In the genomic region with DNA sequence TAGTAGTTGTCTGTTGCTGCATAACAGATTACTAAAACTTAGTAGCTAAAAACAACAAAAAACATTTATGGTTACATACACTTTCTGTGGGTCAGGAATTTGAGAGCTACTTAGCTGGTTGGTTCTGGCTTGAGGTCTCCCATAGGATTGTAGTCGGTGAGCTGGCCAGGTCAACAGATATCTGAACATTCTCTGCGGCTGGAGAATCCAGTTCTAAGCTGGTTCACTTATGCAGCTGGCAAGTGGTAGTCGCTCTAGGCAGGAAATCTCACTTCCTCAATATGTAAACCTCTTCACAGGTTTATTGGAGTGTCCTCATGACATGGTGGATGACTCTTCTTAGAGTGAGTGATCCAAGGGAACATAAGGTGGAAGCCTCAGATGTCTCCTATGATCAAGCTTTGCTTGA, we compare ENCODE assay signal across 9 cellular contexts.
DNase-seq lines count a peak whose midpoint lies in the region; ATAC-seq, FAIRE-seq and TF ChIP-seq lines count a peak whose summit lies in the region.
"Had no signal": no experiment of that assay in that cellular context is flagged by ENCODE, and none has a peak within 500 bp of the region (broad histone marks: within the 10 kb centered on the region; RNA-seq: fewer than 3 reads in every experiment).

No MANE protein-coding gene starts in this region.

- intact Hi-C loops in spleen (cut with DNase I; ENCODE audit: low total_unique reads) = no loop called here
- intact Hi-C loops in testis (cut with DNase I; ENCODE audit: low total_unique reads) = no loop called here

- H3K27me3 ChIP-seq in WERI-Rb-1 (ENCODE audit: insufficient read depth, low read depth, severe bottlenecking) (no peaks in the 10 kb centered on the region), spleen (replicated peaks in 1 of 7) (no peaks in the 10 kb centered on the region), testis (no peaks in the 10 kb centered on the region)

- H3K4me1 ChIP-seq in spleen = peaks cover 48 to 84% (median 76%) of the 10 kb centered on the region in 6 donors
- H3K4me1 ChIP-seq in testis = peaks cover 3% of the 10 kb centered on the region

- peak; percentile 86 for DNase-seq in DMS53 treated with DMSO at 0.1 percent for 48 hours (lab: John Stamatoyannopoulos, UW; ENCODE audit: unreplicated experiment)
- no peak for DNase-seq in WERI-Rb-1
- no peak for DNase-seq in spleen
- no peak for DNase-seq in testis
- no peak for DNase-seq in D721Med (ENCODE audit: insufficient read length, low spot score)
- no peak for DNase-seq in HTR-8/SVneo (ENCODE audit: insufficient read length, low spot score)

- no peaks in the 10 kb centered on the region for H3K36me3 ChIP-seq in WERI-Rb-1
- no peaks in the 10 kb centered on the region for H3K36me3 ChIP-seq in spleen
- no peaks in the 10 kb centered on the region for H3K36me3 ChIP-seq in testis (ENCODE audit: low read depth, missing control alignments)

- FAIRE-seq in D721Med (lab: Jason Lieb, UNC) (no peak), HTR-8/SVneo (lab: Jason Lieb, UNC) (no peak)

- 9 to 33% (median 17%) methylated on average over 3 of the region's 3 CpGs for WGBS in spleen, 5 donors
- 73 to 79% methylated on average over 3 of the region's 3 CpGs for WGBS in testis, 2 donors

- no peak for TF ChIP-seq POLR2A in spleen (IDR thresholded peaks at IDR 0.05)
- TF ChIP-seq POLR2A in testis (IDR thresholded peaks at IDR 0.05) = no peak

- H3K27ac ChIP-seq in WERI-Rb-1 = peak overlapping the region; percentile 52
- H3K27ac ChIP-seq in spleen = peak overlapping the region; percentile 16 to 76 (median 69)
- H3K27ac ChIP-seq in testis = no peak overlapping the region

- H3K9me3 ChIP-seq in WERI-Rb-1 (ENCODE audit: severe bottlenecking) (no peaks in the 10 kb centered on the region), spleen (peaks cover 0 to 4% (median 0%) of the 10 kb centered on the region in 8 donors), testis (no peaks in the 10 kb centered on the region)

- H3K4me3 ChIP-seq in WERI-Rb-1 (ENCODE audit: low read depth, low read length) (no peak overlapping the region), spleen (peak overlapping the region in 2 of 8 donors; percentile 9 to 36), testis (no peak overlapping the region)
- H3K4me3 ChIP-seq: skin epidermis had no signal

- TF ChIP-seq CTCF in WERI-Rb-1 (IDR thresholded peaks at IDR 0.05; ENCODE audit: low read depth, low read length) (no peak), spleen (IDR thresholded peaks at IDR 0.05 in 8 of 11, conservative IDR thresholded peaks at IDR 0.05 in 3 of 11) (no peak), testis (IDR thresholded peaks at IDR 0.05) (no peak), D721Med (IDR thresholded peaks at IDR 0.05; ENCODE audit: insufficient read depth, missing control alignments) (no peak)

- peak; percentile 72 for ATAC-seq in GM19438 (IDR thresholded peaks at IDR 0.05; ENCODE audit: low read depth, unreplicated experiment)
- ATAC-seq in HG03432 (IDR thresholded peaks at IDR 0.05; ENCODE audit: unreplicated experiment) = peak; percentile 86

Comparison
In these comparisons a context has a peak if more than half of its experiments do, and no peak if none do; other contexts are left out.
1. H3K27ac ChIP-seq: peak in WERI-Rb-1 (single experiment) and spleen (8 of 8); none in testis (0 of 2).